8 cellular contexts compared by ENCODE assay signal in genomic region chr14:103121846-103122577, GRCh38. TPM values are rescaled to one million over a fixed set of nuclear protein-coding genes. Genes with fewer than 3 reads are reported as not detected.
DNase-seq lines count a peak whose midpoint lies in the region; ATAC-seq, FAIRE-seq and TF ChIP-seq lines count a peak whose summit lies in the region.

No MANE protein-coding gene starts in this region.

- H3K4me2 ChIP-seq in BLaER1 = peak overlapping the region; percentile 100
- peak overlapping the region; percentile 90 for H3K4me2 ChIP-seq in neural progenitor cell

- no peaks in the 10 kb centered on the region for H3K79me2 ChIP-seq in neural progenitor cell (ENCODE audit: low read depth)

- peaks cover 29% of the 10 kb centered on the region for H4K20me1 ChIP-seq in BLaER1
- peaks cover 6% of the 10 kb centered on the region for H4K20me1 ChIP-seq in neural progenitor cell (ENCODE audit: low read depth)

- peaks cover 20% of the 10 kb centered on the region for H3K4me1 Mint-ChIP-seq in neural progenitor cell

- H3K9me3 ChIP-seq in BLaER1 (no peaks in the 10 kb centered on the region), neural progenitor cell (ENCODE audit: low read depth) (no peaks in the 10 kb centered on the region)

- H3K4me1 ChIP-seq in BLaER1 (peaks cover 84% of the 10 kb centered on the region), neural progenitor cell (peaks cover 25% of the 10 kb centered on the region)

- no peaks in the 10 kb centered on the region for H3K36me3 Mint-ChIP-seq in neural progenitor cell

- no peak for TF ChIP-seq POLR2A in GM18505 (IDR thresholded peaks at IDR 0.05; ENCODE audit: borderline replicate concordance, extremely low read depth, insufficient read depth, insufficient read length)

- H3K27me3 ChIP-seq in BLaER1 = no peaks in the 10 kb centered on the region
- peaks cover 55% of the 10 kb centered on the region for H3K27me3 ChIP-seq in neural progenitor cell

- H3K27me3 Mint-ChIP-seq in neural progenitor cell (ENCODE audit: insufficient read depth, low read depth) = peaks cover 12% of the 10 kb centered on the region

- FAIRE-seq in RCC 7860 (lab: Jason Lieb, UNC) = peak; percentile 83

- H3K9me3 Mint-ChIP-seq in neural progenitor cell = no peaks in the 10 kb centered on the region

- DNase-seq in KG1 (lab: John Stamatoyannopoulos, UW) = peak; percentile 47
- DNase-seq in RCC 7860 (ENCODE audit: low spot score) = peak; percentile 89
- DNase-seq in fibroblast of gingiva (ENCODE audit: low read depth) = peak; percentile 63
- peak; percentile 69 for DNase-seq in neural progenitor cell (ENCODE audit: low spot score)
- DNase-seq in DMS114 treated with DMSO at 0.1 percent for 48 hours (lab: John Stamatoyannopoulos, UW; ENCODE audit: unreplicated experiment) = no peak

- peak overlapping the region; percentile 57 for H3K4me3 Mint-ChIP-seq in neural progenitor cell

- H3K9ac ChIP-seq in BLaER1 (peak overlapping the region; percentile 92), neural progenitor cell (no peak overlapping the region)

- H3K27ac ChIP-seq in BLaER1 (peak overlapping the region; percentile 96), neural progenitor cell (no peak overlapping the region)

- H3F3A ChIP-seq in neural progenitor cell (ENCODE audit: low read depth) = peaks cover 33% of the 10 kb centered on the region

- no peak for TF ChIP-seq CTCF in neural progenitor cell (IDR thresholded peaks at IDR 0.05)

- ATAC-seq in GM18505 (IDR thresholded peaks at IDR 0.05; ENCODE audit: unreplicated experiment) (no peak), HG02610 (IDR thresholded peaks at IDR 0.05; ENCODE audit: unreplicated experiment) (no peak)

- peak overlapping the region; percentile 87 for H3K4me3 ChIP-seq in BLaER1
- H3K4me3 ChIP-seq in neural progenitor cell = peak overlapping the region; percentile 12

- H3K36me3 ChIP-seq in BLaER1 (peaks cover 17% of the 10 kb centered on the region), neural progenitor cell (no peaks in the 10 kb centered on the region)

- peak overlapping the region; percentile 69 for H3K27ac Mint-ChIP-seq in neural progenitor cell

- H2AFZ ChIP-seq in neural progenitor cell (replicated peaks) = peak overlapping the region; percentile 19

RNA-seq across cellular contexts. Expression of gene TNFAIP2, which starts 1.2 kb away (rescaled TPM):
- total RNA-seq in neural progenitor cell (ENCODE audit: low replicate concordance) = 5.3 and 14.0 TPM in 2 replicates

RNA-seq across cellular contexts. Expression of gene EXOC3L4, which starts 27.5 kb away (rescaled TPM):
- total RNA-seq in neural progenitor cell (ENCODE audit: low replicate concordance) = not detected in 2 replicates

RNA-seq across cellular contexts. Expression of gene LBHD2, which starts 38.0 kb away (rescaled TPM):
- total RNA-seq in neural progenitor cell (ENCODE audit: low replicate concordance) = not detected in 2 replicates
